In genomic region chr15:60006808-60007346, GRCh38 we compare ENCODE assay signal across 8 cellular contexts. TPM values are rescaled to one million over a fixed set of nuclear protein-coding genes. Genes with fewer than 3 reads are reported as not detected.
DNase-seq lines count a peak whose midpoint lies in the region; ATAC-seq and TF ChIP-seq lines count a peak whose summit lies in the region.

No MANE protein-coding gene starts in this region.

- TF ChIP-seq CTCF in VCaP (conservative IDR thresholded peaks at IDR 0.05) (no peak), glutamatergic neuron (IDR thresholded peaks at IDR 0.05; ENCODE audit: partially characterized antibody, unreplicated experiment) (no peak)

- intact Hi-C loops in posterior cingulate gyrus (cut with DNase I), result no loop called here

- no peak for ATAC-seq in stimulated activated effector memory CD8-positive, alpha-beta T cell treated with anti-CD3 and anti-CD28 coated beads, Interleukin-12 subunit alpha, Interleukin-12 subunit beta, amount 100 ng/mL, for 72 hours
- ATAC-seq in HG02840 (IDR thresholded peaks at IDR 0.05; ENCODE audit: low FRiP score, unreplicated experiment), result no peak

- no peaks in the 10 kb centered on the region for H3K36me3 Mint-ChIP-seq in glutamatergic neuron (ENCODE audit: unreplicated experiment)
- H3K36me3 Mint-ChIP-seq in stimulated activated effector memory CD8-positive, alpha-beta T cell treated with anti-CD3 and anti-CD28 coated beads, Interleukin-12 subunit alpha, Interleukin-12 subunit beta, amount 100 ng/mL, for 72 hours, result peaks cover 17% of the 10 kb centered on the region

- peak; percentile 20 for DNase-seq in DMS53 (lab: John Stamatoyannopoulos, UW)
- DNase-seq in DMS53 treated with DMSO at 0.1 percent for 48 hours (lab: John Stamatoyannopoulos, UW; ENCODE audit: unreplicated experiment), result no peak
- no peak for DNase-seq in glutamatergic neuron
- DNase-seq in stimulated activated effector memory CD8-positive, alpha-beta T cell treated with anti-CD3 and anti-CD28 coated beads, Interleukin-12 subunit alpha, Interleukin-12 subunit beta, amount 100 ng/mL, for 72 hours (ENCODE audit: low spot score in 2 of 2), result no peak
- no peak for DNase-seq in SHP77 (lab: John Stamatoyannopoulos, UW)
- DNase-seq in posterior cingulate gyrus, result no peak

- H3K9me3 Mint-ChIP-seq in glutamatergic neuron (ENCODE audit: unreplicated experiment), result peaks cover 5% of the 10 kb centered on the region
- peaks cover 7% of the 10 kb centered on the region for H3K9me3 Mint-ChIP-seq in stimulated activated effector memory CD8-positive, alpha-beta T cell treated with anti-CD3 and anti-CD28 coated beads, Interleukin-12 subunit alpha, Interleukin-12 subunit beta, amount 100 ng/mL, for 72 hours

- peak overlapping the region; percentile 82 for H3K4me3 Mint-ChIP-seq in glutamatergic neuron (ENCODE audit: unreplicated experiment)
- peak overlapping the region; percentile 98 for H3K4me3 Mint-ChIP-seq in stimulated activated effector memory CD8-positive, alpha-beta T cell treated with anti-CD3 and anti-CD28 coated beads, Interleukin-12 subunit alpha, Interleukin-12 subunit beta, amount 100 ng/mL, for 72 hours

- peak overlapping the region; percentile 31 for H3K27ac ChIP-seq in VCaP

- peaks cover 8% of the 10 kb centered on the region for H3K4me1 Mint-ChIP-seq in glutamatergic neuron (ENCODE audit: low read depth, unreplicated experiment)
- H3K4me1 Mint-ChIP-seq in stimulated activated effector memory CD8-positive, alpha-beta T cell treated with anti-CD3 and anti-CD28 coated beads, Interleukin-12 subunit alpha, Interleukin-12 subunit beta, amount 100 ng/mL, for 72 hours, result peaks cover 42% of the 10 kb centered on the region

- peaks cover 30% of the 10 kb centered on the region for H3K27me3 Mint-ChIP-seq in glutamatergic neuron (ENCODE audit: unreplicated experiment)

- no peak overlapping the region for H3K27ac Mint-ChIP-seq in glutamatergic neuron (ENCODE audit: unreplicated experiment)
- H3K27ac Mint-ChIP-seq in stimulated activated effector memory CD8-positive, alpha-beta T cell treated with anti-CD3 and anti-CD28 coated beads, Interleukin-12 subunit alpha, Interleukin-12 subunit beta, amount 100 ng/mL, for 72 hours, result peak overlapping the region; percentile 91

RNA-seq across cellular contexts. Expression of gene FOXB1, which starts 2.8 kb away (rescaled TPM):
- not detected for total RNA-seq in glutamatergic neuron (ENCODE audit: unreplicated experiment)
